In genomic region chr5:98839469-98840383, GRCh38 we compare ENCODE assay signal across 8 cellular contexts.
DNase-seq lines count a peak whose midpoint lies in the region; ATAC-seq and TF ChIP-seq lines count a peak whose summit lies in the region.

No MANE protein-coding gene starts in this region.

- no peak for ATAC-seq in esophagus mucosa
- no peak for ATAC-seq in GM21723 (IDR thresholded peaks at IDR 0.05; ENCODE audit: unreplicated experiment)

- H3K27me3 Mint-ChIP-seq in CD4-positive, alpha-beta memory T cell: no peaks in the 10 kb centered on the region

- H3K4me1 ChIP-seq in CD4-positive, alpha-beta memory T cell (ENCODE audit: insufficient read depth, low read length): no peaks in the 10 kb centered on the region
- peaks cover 4% of the 10 kb centered on the region for H3K4me1 ChIP-seq in iPS-15b (ENCODE audit: control insufficient read depth, insufficient read depth, low read length)

- no peak overlapping the region for H3K27ac Mint-ChIP-seq in CD4-positive, alpha-beta memory T cell

- no peaks in the 10 kb centered on the region for H3K36me3 ChIP-seq in CD4-positive, alpha-beta memory T cell (ENCODE audit: insufficient read depth, low read length)
- no peaks in the 10 kb centered on the region for H3K36me3 ChIP-seq in H7 (replicated peaks; ENCODE audit: control insufficient read depth, insufficient read depth, low read length)
- H3K36me3 ChIP-seq in iPS-15b (ENCODE audit: control insufficient read depth, insufficient read depth, low read length): no peaks in the 10 kb centered on the region

- H3K36me3 Mint-ChIP-seq in CD4-positive, alpha-beta memory T cell: peaks cover 0 to 18% of the 10 kb centered on the region in 2 donors

- no peaks in the 10 kb centered on the region for H3K27me3 ChIP-seq in CD4-positive, alpha-beta memory T cell (ENCODE audit: insufficient read depth, low read length)
- H3K27me3 ChIP-seq in H7 (ENCODE audit: control insufficient read depth, insufficient read depth, low read length): no peaks in the 10 kb centered on the region
- no peaks in the 10 kb centered on the region for H3K27me3 ChIP-seq in iPS-15b (ENCODE audit: control insufficient read depth, insufficient read depth, low read length)

- H3K4me1 Mint-ChIP-seq in CD4-positive, alpha-beta memory T cell: peaks cover 0 to 5% (median 3%) of the 10 kb centered on the region in 4 donors

- no peak overlapping the region for H3K27ac ChIP-seq in CD4-positive, alpha-beta memory T cell (ENCODE audit: low read depth, low read length)

- CTCF ChIA-PET in CD4-positive, alpha-beta memory T cell (lab: Charles Lee; ENCODE audit: partially characterized antibody): interaction anchor here (0.6 to 2.8 kb wide), 3 partner anchors 8 to 36 kb away, joined by 3 to 10 read pairs (median 4); no protein-coding TSS in a partner anchor

- peak in 2 of 5 donors; percentile 7 to 11 for DNase-seq in CD4-positive, alpha-beta memory T cell
- peak; percentile 40 for DNase-seq in H7
- DNase-seq in GDM1 (lab: John Stamatoyannopoulos, UW): no peak
- DNase-seq in midbrain (lab: John Stamatoyannopoulos, UW): no peak

- peaks cover 0 to 14% (median 4%) of the 10 kb centered on the region in 8 donors for H3K9me3 Mint-ChIP-seq in CD4-positive, alpha-beta memory T cell

- H3K4me3 ChIP-seq in CD4-positive, alpha-beta memory T cell (ENCODE audit: low read length in 2 of 2): no peak overlapping the region
- peak overlapping the region; percentile 0; the same call in 1 of the 2 replicates for H3K4me3 ChIP-seq in H7 (ENCODE audit: insufficient read depth, low read depth, low read length)
- peak overlapping the region; percentile 32 for H3K4me3 ChIP-seq in WI38 (ENCODE audit: low read depth, low read length)
- peak overlapping the region; percentile 18 for H3K4me3 ChIP-seq in iPS-15b (ENCODE audit: low read depth, low read length)

- H3K9me3 ChIP-seq in CD4-positive, alpha-beta memory T cell (ENCODE audit: control insufficient read depth in 1 of 2, low read length in 2 of 2): no peaks in the 10 kb centered on the region
- H3K9me3 ChIP-seq in iPS-15b (ENCODE audit: control insufficient read depth, insufficient read depth, low read length): peaks cover 7% of the 10 kb centered on the region

- no peak overlapping the region for H3K9ac ChIP-seq in iPS-15b (ENCODE audit: low read depth, low read length)

- H3K4me3 Mint-ChIP-seq in CD4-positive, alpha-beta memory T cell: peak overlapping the region in 6 of 8 donors; percentile 7 to 61 (median 33)

- POLR2A ChIA-PET in CD4-positive, alpha-beta memory T cell (lab: Charles Lee; ENCODE audit: partially characterized antibody): no interaction called here

- intact Hi-C loops in CD4-positive, alpha-beta memory T cell (cut with micrococcal nuclease): no loop called here

- peak; percentile 25; the same call in 1 of the 2 replicates for TF ChIP-seq CTCF in WI38 (IDR thresholded peaks at IDR 0.05; ENCODE audit: low read depth, low read length)

Comparison
In these comparisons a context has a peak if more than half of its experiments do, and no peak if none do; other contexts are left out.
1. H3K4me3 ChIP-seq: peak in H7 (single experiment), WI38 (single experiment) and iPS-15b (single experiment); none in CD4-positive, alpha-beta memory T cell (0 of 2).